Comparison of ENCODE assay signal across 9 cellular contexts in the genomic region with DNA sequence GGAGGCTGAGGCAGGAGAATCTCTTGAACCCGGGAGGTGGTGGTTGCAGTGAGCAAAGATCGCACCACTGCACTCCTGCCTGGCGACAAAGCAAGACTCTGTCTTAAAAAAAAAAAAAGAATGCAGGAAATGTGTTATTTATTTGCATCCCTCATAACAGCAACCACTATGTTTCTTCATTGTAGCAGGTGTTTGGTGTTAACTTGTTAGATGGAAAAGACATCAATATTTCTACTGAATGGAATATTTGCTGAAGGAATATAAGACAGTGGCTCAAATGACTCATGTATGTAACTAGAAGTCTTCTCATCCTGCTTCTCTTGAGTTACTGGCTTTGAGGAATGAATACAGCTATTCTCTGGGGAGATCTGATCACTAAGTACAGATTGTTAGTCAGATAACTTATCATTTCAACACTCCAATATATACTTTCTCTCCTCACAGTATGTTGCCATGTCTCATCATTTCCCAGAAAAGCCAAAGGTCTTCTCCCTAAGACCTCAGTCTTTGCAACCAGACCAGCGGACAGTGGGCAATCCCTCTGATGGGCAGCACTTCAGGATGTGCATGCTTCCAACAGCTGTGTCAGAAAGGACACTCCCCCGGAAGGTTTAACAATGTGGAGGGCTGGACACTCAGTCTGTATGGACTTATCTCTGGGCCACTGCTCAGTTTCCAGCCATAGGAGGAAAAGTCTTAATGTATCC.
DNase-seq lines count a peak whose midpoint lies in the region; ATAC-seq, FAIRE-seq and TF ChIP-seq lines count a peak whose summit lies in the region.
"Had no signal": no experiment of that assay in that cellular context is flagged by ENCODE, and none has a peak within 500 bp of the region (broad histone marks: within the 10 kb centered on the region; RNA-seq: fewer than 3 reads in every experiment).

No MANE protein-coding gene starts in this region.

- H3K27me3 ChIP-seq in OCI-LY3 (ENCODE audit: low read depth, low read length), result no peaks in the 10 kb centered on the region
- no peaks in the 10 kb centered on the region for H3K27me3 ChIP-seq in endothelial cell of umbilical vein (ENCODE audit: control insufficient read depth in 2 of 2, insufficient read depth in 2 of 2, low read length in 2 of 2)

- peaks cover 2% of the 10 kb centered on the region for H3K36me3 Mint-ChIP-seq in T-helper 1 cell treated with Interleukin-12 subunit alpha and Interleukin-12 subunit beta and Interleukin-4 antibody, amounts not matched to agents 30 μg/mL and 1 μg/mL, for 36 hours (ENCODE audit: low read depth)
- no peaks in the 10 kb centered on the region for H3K36me3 Mint-ChIP-seq in stimulated activated naive B cell treated with anti-CD40 and anti-IgM and Interleukin-4, amounts not matched to agents 10 μg/mL and 1 μg/mL and 100 μg/mL, for 72 hours

- peaks cover 19% of the 10 kb centered on the region for H3K4me1 ChIP-seq in OCI-LY3 (ENCODE audit: low read length)
- H3K4me1 ChIP-seq in endothelial cell of umbilical vein (ENCODE audit: control insufficient read depth, extremely low read depth, insufficient read depth, low read length), result peaks cover 55% of the 10 kb centered on the region

- H3K9ac ChIP-seq in OCI-LY3 (ENCODE audit: low read length), result no peak overlapping the region
- no peak overlapping the region for H3K9ac ChIP-seq in endothelial cell of umbilical vein (replicated peaks; ENCODE audit: extremely low read depth, insufficient read depth, low read length)

- TF ChIP-seq POLR2A in endothelial cell of umbilical vein (IDR thresholded peaks at IDR 0.05; ENCODE audit: low read depth, low read length), result no peak

- DNase-seq in T-helper 1 cell, result no peak
- DNase-seq in endothelial cell of umbilical vein (ENCODE audit: low read depth, low spot score), result no peak
- DNase-seq in stimulated activated naive B cell treated with anti-CD40 and anti-IgM and Interleukin-4, amounts not matched to agents 10 μg/mL and 1 μg/mL and 100 μg/mL, for 72 hours, result no peak
- DNase-seq in foreskin melanocyte, result no peak
- no peak for DNase-seq in NCI-H510A treated with DMSO at 0.1 percent for 48 hours (lab: John Stamatoyannopoulos, UW)

- H4K20me1 ChIP-seq in OCI-LY3 (ENCODE audit: insufficient read depth, low read length) (no peaks in the 10 kb centered on the region), endothelial cell of umbilical vein (replicated peaks; ENCODE audit: control insufficient read depth, extremely low read depth, insufficient read depth, low read length) (no peaks in the 10 kb centered on the region)

- POLR2A ChIA-PET in endothelial cell of umbilical vein (lab: Charles Lee), result no interaction called here

- no TSS peak for BruUV-seq in endothelial cell of umbilical vein (replicated peaks; lab: Mats Ljungman, UMichigan)

- H2AFZ ChIP-seq in OCI-LY3 (ENCODE audit: low read depth, low read length) (no peak overlapping the region), endothelial cell of umbilical vein (ENCODE audit: low read depth, low read length) (no peak overlapping the region)

- peak; percentile 35 to 41 for ATAC-seq in stimulated activated naive B cell treated with anti-CD40 and anti-IgM and Interleukin-4, amounts not matched to agents 10 μg/mL and 1 μg/mL and 100 μg/mL, for 72 hours (replicated peaks)
- no peak for ATAC-seq in GM18861 (IDR thresholded peaks at IDR 0.05; ENCODE audit: unreplicated experiment)

- H3K4me1 Mint-ChIP-seq in T-helper 1 cell treated with Interleukin-12 subunit alpha and Interleukin-12 subunit beta and Interleukin-4 antibody, amounts not matched to agents 30 μg/mL and 1 μg/mL, for 36 hours (ENCODE audit: low read depth), result peaks cover 35% of the 10 kb centered on the region
- peaks cover 23 to 46% of the 10 kb centered on the region in 2 donors for H3K4me1 Mint-ChIP-seq in stimulated activated naive B cell treated with anti-CD40 and anti-IgM and Interleukin-4, amounts not matched to agents 10 μg/mL and 1 μg/mL and 100 μg/mL, for 72 hours

- H3K79me2 ChIP-seq in OCI-LY3 (ENCODE audit: low read length) (no peaks in the 10 kb centered on the region), endothelial cell of umbilical vein (ENCODE audit: control insufficient read depth, insufficient read depth, low read length) (peaks cover 43% of the 10 kb centered on the region)

- H3K4me2 ChIP-seq in OCI-LY3 (ENCODE audit: low read length), result peak overlapping the region; percentile 32
- peak overlapping the region; percentile 91 for H3K4me2 ChIP-seq in endothelial cell of umbilical vein (ENCODE audit: insufficient read depth, low read length)

- H3K27me3 Mint-ChIP-seq in T-helper 1 cell treated with Interleukin-12 subunit alpha and Interleukin-12 subunit beta and Interleukin-4 antibody, amounts not matched to agents 30 μg/mL and 1 μg/mL, for 36 hours (ENCODE audit: low read depth), result no peaks in the 10 kb centered on the region
- no peaks in the 10 kb centered on the region for H3K27me3 Mint-ChIP-seq in stimulated activated naive B cell treated with anti-CD40 and anti-IgM and Interleukin-4, amounts not matched to agents 10 μg/mL and 1 μg/mL and 100 μg/mL, for 72 hours

- no peak for FAIRE-seq in endothelial cell of umbilical vein (lab: Jason Lieb, UNC)
- FAIRE-seq: H1 had no signal

- no peak overlapping the region for H3K4me3 ChIP-seq in OCI-LY3 (ENCODE audit: low read length)
- H3K4me3 ChIP-seq in endothelial cell of umbilical vein (replicated peaks in 1 of 3; ENCODE audit: insufficient read depth in 1 of 3, low read depth in 1 of 3, low read length in 3 of 3), result peak overlapping the region in 1 of 3 experiments; percentile 60

- H3K4me3 Mint-ChIP-seq in T-helper 1 cell treated with Interleukin-12 subunit alpha and Interleukin-12 subunit beta and Interleukin-4 antibody, amounts not matched to agents 30 μg/mL and 1 μg/mL, for 36 hours, result peak overlapping the region; percentile 74
- H3K4me3 Mint-ChIP-seq in stimulated activated naive B cell treated with anti-CD40 and anti-IgM and Interleukin-4, amounts not matched to agents 10 μg/mL and 1 μg/mL and 100 μg/mL, for 72 hours, result peak overlapping the region; percentile 67 to 69

- intact Hi-C loops in endothelial cell of umbilical vein (cut with micrococcal nuclease), result no loop called here

- no peak for TF ChIP-seq CTCF in OCI-LY3 (IDR thresholded peaks at IDR 0.05; ENCODE audit: low read depth, low read length)
- no peak for TF ChIP-seq CTCF in endothelial cell of umbilical vein (IDR thresholded peaks at IDR 0.05; ENCODE audit: extremely low read depth in 1 of 2, insufficient read depth in 1 of 2, low read depth in 1 of 2, low read length in 2 of 2)

- no peaks in the 10 kb centered on the region for H3K9me3 ChIP-seq in OCI-LY3 (ENCODE audit: insufficient read depth, low read length)
- no peaks in the 10 kb centered on the region for H3K9me3 ChIP-seq in endothelial cell of umbilical vein (replicated peaks; ENCODE audit: control insufficient read depth, insufficient read depth, low read length)

- H3K36me3 ChIP-seq in OCI-LY3 (replicated peaks; ENCODE audit: low read depth, low read length) (no peaks in the 10 kb centered on the region), endothelial cell of umbilical vein (ENCODE audit: control insufficient read depth in 2 of 2, extremely low read depth in 1 of 2, insufficient read depth in 2 of 2, low read length in 2 of 2) (peaks cover 0 to 16% of the 10 kb centered on the region in 2 experiments)

- H3K27ac ChIP-seq in OCI-LY3 (ENCODE audit: low read length), result no peak overlapping the region
- H3K27ac ChIP-seq in endothelial cell of umbilical vein (ENCODE audit: insufficient read depth, low read depth, low read length), result peak overlapping the region; percentile 46

- CTCF ChIA-PET in endothelial cell of umbilical vein (lab: Charles Lee), result interaction anchor here (1.0 to 4.9 kb wide), 23 partner anchors 8 to 331 kb away, joined by 3 to 59 read pairs (median 6); partner anchors contain the start of gene STK17B

- dilution Hi-C loops in endothelial cell of umbilical vein (cut with MboI; ENCODE audit: extremely low pct_ligation_motif_present, low sequenced_read_pairs), result no loop called here

- peak overlapping the region; percentile 72 for H3K27ac Mint-ChIP-seq in T-helper 1 cell treated with Interleukin-12 subunit alpha and Interleukin-12 subunit beta and Interleukin-4 antibody, amounts not matched to agents 30 μg/mL and 1 μg/mL, for 36 hours
- peak overlapping the region; percentile 89 for H3K27ac Mint-ChIP-seq in stimulated activated naive B cell treated with anti-CD40 and anti-IgM and Interleukin-4, amounts not matched to agents 10 μg/mL and 1 μg/mL and 100 μg/mL, for 72 hours

- no peaks in the 10 kb centered on the region for H3K9me3 Mint-ChIP-seq in T-helper 1 cell treated with Interleukin-12 subunit alpha and Interleukin-12 subunit beta and Interleukin-4 antibody, amounts not matched to agents 30 μg/mL and 1 μg/mL, for 36 hours
- H3K9me3 Mint-ChIP-seq in stimulated activated naive B cell treated with anti-CD40 and anti-IgM and Interleukin-4, amounts not matched to agents 10 μg/mL and 1 μg/mL and 100 μg/mL, for 72 hours, result peaks cover 0 to 1% of the 10 kb centered on the region in 2 donors

- H3K9me1 ChIP-seq in endothelial cell of umbilical vein (replicated peaks; ENCODE audit: control insufficient read depth, extremely low read depth, insufficient read depth, low read length), result no peaks in the 10 kb centered on the region

TF ChIP-seq in endothelial cell of umbilical vein, 7 proteins besides CTCF, POLR2A, EP300 and RAD21:
- no peak for TF ChIP-seq MYC (IDR thresholded peaks at IDR 0.05; ENCODE audit: low read depth, low read length)
- TF ChIP-seq GATA2 (IDR thresholded peaks at IDR 0.05; ENCODE audit: insufficient read depth, insufficient read length, low read depth, low read length), result peak; percentile 45
- TF ChIP-seq EZH2 (IDR thresholded peaks at IDR 0.05; ENCODE audit: borderline replicate concordance, low read depth, low read length, severe bottlenecking), result no peak
